1 cellular context compared by ENCODE assay signal in genomic region chr1:108877324-108877812, GRCh38.
TF ChIP-seq lines count a peak whose summit lies in the region.

No MANE protein-coding gene starts in this region.

TF ChIP-seq in GM12891, 5 proteins besides CTCF, POLR2A, EP300 and RAD21 (continued from another document):
- no peak for TF ChIP-seq POU2F2 (IDR thresholded peaks at IDR 0.05; ENCODE audit: low read depth, low read length)
